In the genomic region with DNA sequence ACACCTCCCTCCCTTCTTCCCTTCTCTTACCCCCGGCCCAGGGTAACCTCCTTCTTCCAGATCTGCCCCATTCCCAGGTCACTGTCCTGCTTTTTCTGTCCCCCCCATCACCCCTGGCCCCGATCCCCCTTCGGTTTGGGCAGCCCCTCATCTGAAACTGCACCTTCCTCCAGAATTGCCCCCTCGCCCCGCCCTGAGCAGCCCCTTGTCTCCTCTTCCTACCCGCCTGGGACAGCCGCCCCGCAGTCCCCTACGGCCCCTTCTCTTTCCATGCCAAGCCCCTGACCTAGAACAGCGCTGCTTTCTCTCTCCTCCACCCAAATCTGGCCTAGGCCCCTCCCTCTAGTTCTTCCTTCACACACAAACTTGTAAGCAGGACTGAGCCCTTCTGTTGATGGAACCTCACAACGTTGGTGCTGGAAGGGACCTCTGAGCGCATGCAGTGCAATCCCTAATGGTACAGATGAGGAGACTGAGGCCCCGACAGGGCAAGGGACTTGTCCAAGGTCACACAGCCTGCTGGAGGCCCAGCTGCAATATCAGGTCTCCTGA, we compare ENCODE assay signal across 8 cellular contexts. TPM values are rescaled to one million over a fixed set of nuclear protein-coding genes. Genes with fewer than 3 reads are reported as not detected.
DNase-seq lines count a peak whose midpoint lies in the region; ATAC-seq, FAIRE-seq and TF ChIP-seq lines count a peak whose summit lies in the region.

No MANE protein-coding gene starts in this region.

- H3K79me2 ChIP-seq in DND-41 (ENCODE audit: insufficient read depth, low read length), result peaks cover 59% of the 10 kb centered on the region

- no peaks in the 10 kb centered on the region for H3K9me3 Mint-ChIP-seq in type B pancreatic cell

- peak overlapping the region; percentile 65 for H2AFZ ChIP-seq in DND-41 (ENCODE audit: low read depth, low read length)

- H3K4me1 ChIP-seq in DND-41 (ENCODE audit: insufficient read depth, low read length), result peaks cover 49% of the 10 kb centered on the region
- H3K4me1 ChIP-seq in lower lobe of right lung, result peaks cover 43% of the 10 kb centered on the region

- intact Hi-C loops in lower lobe of right lung (cut with DNase I), result no loop called here

- H3K36me3 ChIP-seq in DND-41 (ENCODE audit: insufficient read depth, low read length) (peaks cover 26% of the 10 kb centered on the region), bronchial epithelial cell (ENCODE audit: control insufficient read depth, insufficient read depth, low read length) (no peaks in the 10 kb centered on the region), lower lobe of right lung (peaks cover 16% of the 10 kb centered on the region)

- H3K36me3 Mint-ChIP-seq in type B pancreatic cell, result peaks cover 4% of the 10 kb centered on the region

- peak overlapping the region; percentile 86 for H3K9ac ChIP-seq in DND-41 (ENCODE audit: low read depth, low read length)

- peak overlapping the region; percentile 57 to 74; a peak in 3 of 4 replicates for H3K4me3 ChIP-seq in DND-41 (ENCODE audit: low read depth in 1 of 2, low read length in 2 of 2)
- peak overlapping the region; percentile 78 for H3K4me3 ChIP-seq in bronchial epithelial cell (ENCODE audit: low read depth, low read length)
- peak overlapping the region; percentile 94 for H3K4me3 ChIP-seq in lower lobe of right lung

- no peaks in the 10 kb centered on the region for H3K27me3 Mint-ChIP-seq in type B pancreatic cell

- H3K9me3 ChIP-seq in DND-41 (ENCODE audit: insufficient read depth, low read length, severe bottlenecking) (no peaks in the 10 kb centered on the region), lower lobe of right lung (no peaks in the 10 kb centered on the region)

- H3K27ac ChIP-seq in DND-41 (ENCODE audit: low read length) (peak overlapping the region; percentile 75), lower lobe of right lung (peak overlapping the region; percentile 84)

- DNase-seq in DND-41 (peak; percentile 48), NCI-H69 (lab: John Stamatoyannopoulos, UW) (peak; percentile 38), bronchial epithelial cell (ENCODE audit: low read depth) (no peak), lower lobe of right lung (no peak), type B pancreatic cell (ENCODE audit: extremely low spot score, unreplicated experiment) (no peak)

- TF ChIP-seq CTCF in DND-41 (IDR thresholded peaks at IDR 0.05; ENCODE audit: borderline replicate concordance, extremely low read depth, low read length, poor library complexity, severe bottlenecking), result no peak
- TF ChIP-seq CTCF in bronchial epithelial cell (IDR thresholded peaks at IDR 0.05; ENCODE audit: insufficient read depth, low read length, severe bottlenecking), result no peak
- no peak for TF ChIP-seq CTCF in lower lobe of right lung (IDR thresholded peaks at IDR 0.05)
- no peak for TF ChIP-seq CTCF in type B pancreatic cell (conservative IDR thresholded peaks at IDR 0.05)

- H3K27ac Mint-ChIP-seq in type B pancreatic cell, result peak overlapping the region; percentile 59

- H3K4me1 Mint-ChIP-seq in type B pancreatic cell (ENCODE audit: unreplicated experiment), result peaks cover 33% of the 10 kb centered on the region

- H3K4me2 ChIP-seq in DND-41 (ENCODE audit: insufficient read depth, low read length), result peak overlapping the region; percentile 81

- peak; percentile 7; the same call in 2 of the 3 replicates for ATAC-seq in DND-41 (ENCODE audit: insufficient read depth, low read depth)
- peak; percentile 3 to 4 for ATAC-seq in lower lobe of right lung
- no peak for ATAC-seq in GM21576 (IDR thresholded peaks at IDR 0.05; ENCODE audit: unreplicated experiment)
- no peak for ATAC-seq in GM18861 (IDR thresholded peaks at IDR 0.05; ENCODE audit: unreplicated experiment)
- no peak for ATAC-seq in GM18519 (IDR thresholded peaks at IDR 0.05; ENCODE audit: low FRiP score, unreplicated experiment)

- H4K20me1 ChIP-seq in DND-41 (ENCODE audit: insufficient read depth, low read length), result peaks cover 12% of the 10 kb centered on the region; the same call in 1 of the 2 replicates

- H3K4me3 Mint-ChIP-seq in type B pancreatic cell, result peak overlapping the region; percentile 94

- H3K27me3 ChIP-seq in DND-41 (ENCODE audit: insufficient read depth, low read length, poor library complexity), result no peaks in the 10 kb centered on the region
- H3K27me3 ChIP-seq in bronchial epithelial cell (ENCODE audit: control insufficient read depth, insufficient read depth, low read length), result no peaks in the 10 kb centered on the region
- H3K27me3 ChIP-seq in lower lobe of right lung (ENCODE audit: low read depth), result no peaks in the 10 kb centered on the region

- no peak for FAIRE-seq in bronchial epithelial cell (lab: Jason Lieb, UNC)

RNA-seq across cellular contexts. Expression of a gene that starts 0.6 kb away (rescaled TPM):
- total RNA-seq in bronchial epithelial cell, result 20.2 and 27.6 TPM in 2 replicates
- 24.5 TPM for total RNA-seq in lower lobe of right lung
- 35.1 and 55.1 TPM in 2 replicates for total RNA-seq in type B pancreatic cell (ENCODE audit: low replicate concordance)

RNA-seq across cellular contexts. Expression of a gene that starts 6.0 kb away (rescaled TPM):
- total RNA-seq in bronchial epithelial cell (25.0 and 32.1 TPM in 2 replicates), lower lobe of right lung (33.3 TPM), type B pancreatic cell (ENCODE audit: low replicate concordance) (34.4 and 35.9 TPM in 2 replicates)

RNA-seq across cellular contexts. Expression of a gene that starts 24.4 kb away (rescaled TPM):
- total RNA-seq in bronchial epithelial cell (0.26 TPM in 1 of 2 replicates, not detected in the other), lower lobe of right lung (2.4 TPM), type B pancreatic cell (ENCODE audit: low replicate concordance) (0.26 and 0.39 TPM in 2 replicates)

RNA-seq across cellular contexts. Expression of a gene that starts 28.7 kb away (rescaled TPM):
- total RNA-seq in bronchial epithelial cell (55.2 and 62.4 TPM in 2 replicates), lower lobe of right lung (44.8 TPM), type B pancreatic cell (ENCODE audit: low replicate concordance) (54.1 and 67.5 TPM in 2 replicates)

RNA-seq across cellular contexts. Expression of a gene that starts 29.0 kb away (rescaled TPM):
- total RNA-seq in bronchial epithelial cell, result 60.4 and 70.6 TPM in 2 replicates
- total RNA-seq in lower lobe of right lung, result 59.3 TPM
- total RNA-seq in type B pancreatic cell (ENCODE audit: low replicate concordance), result 96.4 and 104 TPM in 2 replicates

Comparison
In these comparisons a context has a peak if more than half of its experiments do, and no peak if none do; other contexts are left out.
1. ATAC-seq: peak in DND-41 (single experiment) and lower lobe of right lung (2 of 2); none in GM21576 (single experiment), GM18861 (single experiment) and GM18519 (single experiment).
2. DNase-seq: peak in DND-41 (single experiment) and NCI-H69 (single experiment); none in bronchial epithelial cell (single experiment), lower lobe of right lung (single experiment) and type B pancreatic cell (single experiment).
3. Peak in every context shown above with its lines, with median percentiles within 50 percentile points of each other: H3K4me3 ChIP-seq.